In the genomic region with DNA sequence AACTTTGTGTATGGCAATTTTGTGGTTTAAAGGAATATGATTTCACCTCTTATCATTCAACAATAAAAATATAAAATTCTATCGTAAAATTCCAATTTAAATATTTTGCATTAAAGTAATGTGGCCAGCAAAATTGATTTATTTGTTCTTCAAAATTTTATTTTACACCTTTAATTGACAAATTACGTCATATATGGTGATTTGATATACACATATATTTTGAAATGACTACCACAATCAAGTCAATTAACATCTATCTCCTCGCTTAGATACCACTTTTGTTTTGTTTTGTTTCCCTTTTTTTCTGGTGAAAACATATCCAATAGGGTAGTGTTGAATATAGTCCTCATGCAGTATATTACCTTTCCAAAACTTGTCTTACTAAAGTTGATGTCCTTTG, we compare ENCODE assay signal across 33 cellular contexts.
"Had no signal": no experiment of that assay in that cellular context is flagged by ENCODE, and none has a peak within 500 bp of the region (broad histone marks: within the 10 kb centered on the region; RNA-seq: fewer than 3 reads in every experiment).

No MANE protein-coding gene starts in this region.

- H3K4me3 ChIP-seq: ovary, psoas muscle, skin epidermis, smooth muscle cell, spleen, suprapubic skin, testis, tibial artery, transverse colon, upper lobe of right lung, uterus had no signal

- H3K4me3 Mint-ChIP-seq: naive thymus-derived CD8-positive, alpha-beta T cell; natural killer cell treated with Interleukin-12 subunit alpha and Interleukin-12 subunit beta and Interleukin-15 and Interleukin-18, amount 100 ng/mL, for 72 hours; nephron progenitor cell; neural crest cell; stimulated activated memory B cell treated with anti-CD40 and anti-IgM and Interleukin-4, amounts not matched to agents 10 μg/mL and 1 μg/mL and 100 μg/mL, for 72 hours; stimulated activated naive CD8-positive, alpha-beta T cell treated with anti-CD3 and anti-CD28 coated beads, Interleukin-15, amount 100 ng/mL, for 72 hours; type B pancreatic cell had no signal

- DNase-seq: naive thymus-derived CD8-positive, alpha-beta T cell; nephron progenitor cell; nucleus accumbens; ovary; posterior cingulate gyrus; psoas muscle; right cardiac atrium; spleen; stimulated activated CD4-positive, alpha-beta T cell treated with anti-CD3 and anti-CD28 coated beads, Interleukin-12 subunit alpha, Interleukin-12 subunit beta, amount 100 ng/mL, for 4 hours; stimulated activated CD4-positive, alpha-beta T cell treated with anti-CD3 and anti-CD28 coated beads, Interleukin-1b, Interleukin-23, amount 100 ng/mL, for 48 hours; stimulated activated CD4-positive, alpha-beta T cell treated with anti-CD3 and anti-CD28 coated beads, Interleukin-4, amount 100 ng/mL, for 1 hour; stimulated activated CD4-positive, alpha-beta T cell treated with anti-CD3 and anti-CD28 coated beads, Interleukin-4, amount 100 ng/mL, for 4 hours; stimulated activated CD8-positive, alpha-beta memory T cell treated with anti-CD3 and anti-CD28 coated beads, Interleukin-4, amount 100 ng/mL, for 48 hours; stimulated activated naive CD4-positive, alpha-beta T cell; stimulated activated naive CD8-positive, alpha-beta T cell treated with anti-CD3 and anti-CD28 coated beads, Interleukin-15, amount 100 ng/mL, for 72 hours; stimulated activated naive CD8-positive, alpha-beta T cell treated with anti-CD3 and anti-CD28 coated beads, Interleukin-15, Interleukin-2, amounts not matched to agents 100 U/mL and 50 U/mL, for 24 hours; substantia nigra; testis; tibial artery; transverse colon; upper lobe of right lung; uterus had no signal

- H3K27me3 ChIP-seq: neutrophil, ovary, spleen, suprapubic skin, testis, tibial artery, transverse colon, upper lobe of right lung, uterus had no signal

- ATAC-seq: naive thymus-derived CD8-positive, alpha-beta T cell; natural killer cell treated with Interleukin-12 subunit alpha and Interleukin-12 subunit beta and Interleukin-15 and Interleukin-18, amount 100 ng/mL, for 72 hours; psoas muscle; right cardiac atrium; sciatic nerve; stimulated activated memory B cell treated with anti-CD40 and anti-IgM and Interleukin-4, amounts not matched to agents 10 μg/mL and 1 μg/mL and 100 μg/mL, for 72 hours; stimulated activated naive CD8-positive, alpha-beta T cell treated with anti-CD3 and anti-CD28 coated beads, Interleukin-15, amount 100 ng/mL, for 72 hours; stimulated activated naive CD8-positive, alpha-beta T cell treated with anti-CD3 and anti-CD28 coated beads, Interleukin-15, Interleukin-2, amounts not matched to agents 100 U/mL and 50 U/mL, for 24 hours; upper lobe of right lung had no signal

- H3K4me2 ChIP-seq: smooth muscle cell had no signal

- H3K79me2 ChIP-seq: parathyroid adenoma had no signal

- H3K27ac Mint-ChIP-seq: naive thymus-derived CD8-positive, alpha-beta T cell; natural killer cell treated with Interleukin-12 subunit alpha and Interleukin-12 subunit beta and Interleukin-15 and Interleukin-18, amount 100 ng/mL, for 72 hours; nephron progenitor cell; progenitor cell of endocrine pancreas; stimulated activated memory B cell treated with anti-CD40 and anti-IgM and Interleukin-4, amounts not matched to agents 10 μg/mL and 1 μg/mL and 100 μg/mL, for 72 hours; stimulated activated naive CD8-positive, alpha-beta T cell treated with anti-CD3 and anti-CD28 coated beads, Interleukin-15, amount 100 ng/mL, for 72 hours; type B pancreatic cell had no signal

- H2AFZ ChIP-seq: parathyroid adenoma had no signal

- H3K9ac ChIP-seq: parathyroid adenoma had no signal

- H3K27ac ChIP-seq: neutrophil, ovary, parathyroid adenoma, psoas muscle, skin epidermis, spleen, suprapubic skin, testis, tibial artery, transverse colon, upper lobe of right lung, uterus had no signal

- H3K36me3 ChIP-seq: neutrophil, ovary, spleen, suprapubic skin, tibial artery, transverse colon, upper lobe of right lung, uterus had no signal

- H3K27me3 Mint-ChIP-seq: naive thymus-derived CD8-positive, alpha-beta T cell; natural killer cell treated with Interleukin-12 subunit alpha and Interleukin-12 subunit beta and Interleukin-15 and Interleukin-18, amount 100 ng/mL, for 72 hours; progenitor cell of endocrine pancreas; stimulated activated memory B cell treated with anti-CD40 and anti-IgM and Interleukin-4, amounts not matched to agents 10 μg/mL and 1 μg/mL and 100 μg/mL, for 72 hours; stimulated activated naive CD8-positive, alpha-beta T cell treated with anti-CD3 and anti-CD28 coated beads, Interleukin-15, amount 100 ng/mL, for 72 hours; type B pancreatic cell had no signal

- H3K9me3 ChIP-seq: neutrophil, ovary, psoas muscle, suprapubic skin, testis, tibial artery, transverse colon, upper lobe of right lung, uterus had no signal

- H3K4me1 ChIP-seq: parathyroid adenoma, psoas muscle, spleen, suprapubic skin, testis, tibial artery, transverse colon, upper lobe of right lung, uterus had no signal

- H3K9me3 Mint-ChIP-seq: type B pancreatic cell had no signal

- H3K4me1 Mint-ChIP-seq: naive thymus-derived CD8-positive, alpha-beta T cell; nephron progenitor cell; neural crest cell; stimulated activated memory B cell treated with anti-CD40 and anti-IgM and Interleukin-4, amounts not matched to agents 10 μg/mL and 1 μg/mL and 100 μg/mL, for 72 hours; stimulated activated naive CD8-positive, alpha-beta T cell treated with anti-CD3 and anti-CD28 coated beads, Interleukin-15, amount 100 ng/mL, for 72 hours had no signal

- H3K36me3 Mint-ChIP-seq: naive thymus-derived CD8-positive, alpha-beta T cell; stimulated activated memory B cell treated with anti-CD40 and anti-IgM and Interleukin-4, amounts not matched to agents 10 μg/mL and 1 μg/mL and 100 μg/mL, for 72 hours; type B pancreatic cell had no signal
